ENCODE assay signal across 29 cellular contexts in genomic region chr9:27770541-27770940, GRCh38.
"Had no signal": no experiment of that assay in that cellular context is flagged by ENCODE, and none has a peak within 500 bp of the region (broad histone marks: within the 10 kb centered on the region; RNA-seq: fewer than 3 reads in every experiment).

No MANE protein-coding gene starts in this region.

- H3K4me1 Mint-ChIP-seq: activated CD4-positive, alpha-beta memory T cell treated with anti-CD3 and anti-CD28 coated beads, Interleukin-2, amount 10 ng/mL, durations not matched to agents 7 days and 5 days; activated naive CD4-positive, alpha-beta T cell treated with anti-CD3 and anti-CD28 coated beads, Interleukin-2, amount 10 ng/mL, durations not matched to agents 7 days and 5 days; central memory CD8-positive, alpha-beta T cell; T-cell had no signal

- H3K36me3 ChIP-seq: ascending aorta, brain microvascular endothelial cell, esophagus squamous epithelium, WERI-Rb-1 had no signal

- H3K4me3 ChIP-seq: ascending aorta, esophagus squamous epithelium had no signal

- H3K4me1 ChIP-seq: ascending aorta, esophagus squamous epithelium had no signal

- H3K27me3 ChIP-seq: ascending aorta, brain microvascular endothelial cell, esophagus squamous epithelium had no signal

- H3K36me3 Mint-ChIP-seq: activated naive CD4-positive, alpha-beta T cell treated with anti-CD3 and anti-CD28 coated beads, Interleukin-2, amount 10 ng/mL, durations not matched to agents 7 days and 5 days; activated naive CD4-positive, alpha-beta T cell treated with anti-CD3 and anti-CD28 coated beads, Interleukin-2, amount 50 U/mL, for 72 hours; activated naive CD8-positive, alpha-beta T cell treated with anti-CD3 and anti-CD28 coated beads, Interleukin-2, amount 10 ng/mL, durations not matched to agents 7 days and 5 days; T-cell had no signal

- DNase-seq: activated CD4-positive, alpha-beta memory T cell treated with anti-CD3 and anti-CD28 coated beads, Interleukin-2, amount 10 ng/mL, durations not matched to agents 7 days and 5 days; activated CD4-positive, alpha-beta T cell treated with anti-CD3 and anti-CD28 coated beads for 1 hour; activated CD4-positive, alpha-beta T cell treated with anti-CD3 and anti-CD28 coated beads for 4 hours; activated CD4-positive, alpha-beta T cell treated with anti-CD3 and anti-CD28 coated beads, Interleukin-2, amount 10 ng/mL, durations not matched to agents 7 days and 5 days; activated CD4-positive, alpha-beta T cell treated with anti-CD3 and anti-CD28 coated beads, Interleukin-2, amount 50 U/mL, for 4 hours; activated CD4-positive, CD25-positive, alpha-beta regulatory T cell; activated CD8-positive, alpha-beta memory T cell treated with anti-CD3 and anti-CD28 coated beads, Interleukin-2, amount 50 U/mL, for 48 hours; activated gamma-delta T cell; activated naive CD4-positive, alpha-beta T cell; activated naive CD4-positive, alpha-beta T cell treated with anti-CD3 and anti-CD28 coated beads, Interleukin-2, amount 10 ng/mL, durations not matched to agents 7 days and 5 days; activated naive CD8-positive, alpha-beta T cell treated with anti-CD3 and anti-CD28 coated beads, Interleukin-2, amount 10 ng/mL, durations not matched to agents 7 days and 5 days; activated T-cell treated with anti-CD3 and anti-CD28 coated beads for 4 hours; activated T-cell treated with anti-CD3 and anti-CD28 coated beads, Interleukin-2, amount 50 U/mL, for 24 hours; activated T-cell treated with anti-CD3 and anti-CD28 coated beads, Interleukin-2, amount 50 U/mL, for 72 hours; brain microvascular endothelial cell; cortex of kidney; dermis blood vessel endothelial cell; effector CD4-positive, alpha-beta T cell; effector memory CD8-positive, alpha-beta T cell; esophagus squamous epithelium; head of caudate nucleus; SW 1271; T-cell; T1000; WERI-Rb-1 had no signal

- H3K9me3 ChIP-seq: ascending aorta, esophagus squamous epithelium had no signal

- H3K27ac Mint-ChIP-seq: activated CD4-positive, alpha-beta memory T cell treated with anti-CD3 and anti-CD28 coated beads, Interleukin-2, amount 10 ng/mL, durations not matched to agents 7 days and 5 days; activated CD4-positive, alpha-beta T cell treated with anti-CD3 and anti-CD28 coated beads, Interleukin-2, amount 10 ng/mL, durations not matched to agents 7 days and 5 days; activated naive CD4-positive, alpha-beta T cell treated with anti-CD3 and anti-CD28 coated beads, Interleukin-2, amount 10 ng/mL, durations not matched to agents 7 days and 5 days; activated naive CD4-positive, alpha-beta T cell treated with anti-CD3 and anti-CD28 coated beads, Interleukin-2, amount 50 U/mL, for 72 hours; activated naive CD8-positive, alpha-beta T cell treated with anti-CD3 and anti-CD28 coated beads, Interleukin-2, amount 10 ng/mL, durations not matched to agents 7 days and 5 days; activated T-cell treated with anti-CD3 and anti-CD28 coated beads, Interleukin-2, amount 50 U/mL, for 24 hours; activated T-cell treated with anti-CD3 and anti-CD28 coated beads, Interleukin-2, amount 50 U/mL, for 72 hours; effector memory CD8-positive, alpha-beta T cell; T-cell; T-helper 1 cell treated with Interleukin-12 subunit alpha and Interleukin-12 subunit beta and Interleukin-4 antibody, amounts not matched to agents 30 μg/mL and 1 μg/mL, for 36 hours had no signal

- H3K4me3 Mint-ChIP-seq: activated CD4-positive, alpha-beta memory T cell treated with anti-CD3 and anti-CD28 coated beads, Interleukin-2, amount 10 ng/mL, durations not matched to agents 7 days and 5 days; activated CD4-positive, alpha-beta T cell treated with anti-CD3 and anti-CD28 coated beads, Interleukin-2, amount 10 ng/mL, durations not matched to agents 7 days and 5 days; activated naive CD4-positive, alpha-beta T cell treated with anti-CD3 and anti-CD28 coated beads, Interleukin-2, amount 10 ng/mL, durations not matched to agents 7 days and 5 days; activated naive CD8-positive, alpha-beta T cell treated with anti-CD3 and anti-CD28 coated beads, Interleukin-2, amount 10 ng/mL, durations not matched to agents 7 days and 5 days; activated T-cell treated with anti-CD3 and anti-CD28 coated beads, Interleukin-2, amount 50 U/mL, for 24 hours; activated T-cell treated with anti-CD3 and anti-CD28 coated beads, Interleukin-2, amount 50 U/mL, for 72 hours; central memory CD8-positive, alpha-beta T cell; effector memory CD8-positive, alpha-beta T cell; T-cell; T-helper 1 cell treated with Interleukin-12 subunit alpha and Interleukin-12 subunit beta and Interleukin-4 antibody, amounts not matched to agents 30 μg/mL and 1 μg/mL, for 36 hours had no signal

- H3K27me3 Mint-ChIP-seq: activated CD4-positive, alpha-beta memory T cell treated with anti-CD3 and anti-CD28 coated beads, Interleukin-2, amount 10 ng/mL, durations not matched to agents 7 days and 5 days; activated naive CD4-positive, alpha-beta T cell treated with anti-CD3 and anti-CD28 coated beads, Interleukin-2, amount 10 ng/mL, durations not matched to agents 7 days and 5 days; activated T-cell treated with anti-CD3 and anti-CD28 coated beads, Interleukin-2, amount 50 U/mL, for 24 hours; central memory CD8-positive, alpha-beta T cell; effector memory CD8-positive, alpha-beta T cell had no signal

- ATAC-seq: activated naive CD4-positive, alpha-beta T cell treated with anti-CD3 and anti-CD28 coated beads, Interleukin-2, amount 50 U/mL, for 72 hours; activated T-cell treated with anti-CD3 and anti-CD28 coated beads, Interleukin-2, amount 50 U/mL, for 72 hours; effector memory CD8-positive, alpha-beta T cell; T-cell had no signal

- H3K27ac ChIP-seq: ascending aorta, esophagus squamous epithelium, WERI-Rb-1 had no signal

- H3K9me3 Mint-ChIP-seq: activated CD4-positive, alpha-beta memory T cell treated with anti-CD3 and anti-CD28 coated beads, Interleukin-2, amount 10 ng/mL, durations not matched to agents 7 days and 5 days; activated CD4-positive, alpha-beta T cell treated with anti-CD3 and anti-CD28 coated beads, Interleukin-2, amount 10 ng/mL, durations not matched to agents 7 days and 5 days; activated naive CD4-positive, alpha-beta T cell treated with anti-CD3 and anti-CD28 coated beads, Interleukin-2, amount 10 ng/mL, durations not matched to agents 7 days and 5 days; activated naive CD4-positive, alpha-beta T cell treated with anti-CD3 and anti-CD28 coated beads, Interleukin-2, amount 50 U/mL, for 72 hours; activated T-cell treated with anti-CD3 and anti-CD28 coated beads, Interleukin-2, amount 50 U/mL, for 24 hours; activated T-cell treated with anti-CD3 and anti-CD28 coated beads, Interleukin-2, amount 50 U/mL, for 72 hours; central memory CD8-positive, alpha-beta T cell had no signal
